1 cellular context compared by ENCODE assay signal in genomic region chr10:125257521-125258105, GRCh38.
TF ChIP-seq lines count a peak whose summit lies in the region.

No MANE protein-coding gene starts in this region.

TF ChIP-seq in GM23338, 12 proteins besides CTCF, POLR2A, EP300 and RAD21 (continued from another document):
- TF ChIP-seq ZNF462 (CRISPR knock-in tag; IDR thresholded peaks at IDR 0.05), result no peak
